ENCODE assay signal across 2 cellular contexts in genomic region chr15:57615951-57616496, GRCh38. TPM values are rescaled to one million over a fixed set of nuclear protein-coding genes. Genes with fewer than 3 reads are reported as not detected.
"Had no signal": no experiment of that assay in that cellular context is flagged by ENCODE, and none has a peak within 500 bp of the region (broad histone marks: within the 10 kb centered on the region; RNA-seq: fewer than 3 reads in every experiment).

No MANE protein-coding gene starts in this region.

RNA-seq across cellular contexts. Expression of gene MYZAP, which starts 24.3 kb away (rescaled TPM):
- total RNA-seq: activated CD8-positive, alpha-beta T cell treated with anti-CD3 and anti-CD28 coated beads for 36 hours; activated T-helper 17 cell treated with anti-CD3 and anti-CD28 coated beads, Interleukin-2, amount 50 U/mL, for 72 hours had no signal
